In genomic region chr3:29384640-29385039, GRCh38 we compare ENCODE assay signal across 11 cellular contexts.
A peak's percentile ranks its signal among the peaks of the same experiment; 100 is the strongest.
DNase-seq lines count a peak whose midpoint lies in the region; ATAC-seq and TF ChIP-seq lines count a peak whose summit lies in the region.
"Had no signal": no experiment of that assay in that cellular context is flagged by ENCODE, and none has a peak within 500 bp of the region (broad histone marks: within the 10 kb centered on the region; RNA-seq: fewer than 3 reads in every experiment).

No MANE protein-coding gene starts in this region.

- H3K27ac Mint-ChIP-seq in MCF 10A (ENCODE audit: low read depth, unreplicated experiment), result no peak overlapping the region
- no peak overlapping the region for H3K27ac Mint-ChIP-seq in stimulated activated naive B cell treated with anti-CD40 and anti-IgM and Interleukin-4, amounts not matched to agents 10 μg/mL and 1 μg/mL and 100 μg/mL, for 72 hours
- no peak overlapping the region for H3K27ac Mint-ChIP-seq in activated CD4-positive, alpha-beta memory T cell treated with anti-CD3 and anti-CD28 coated beads, Interleukin-2, amount 10 ng/mL, durations not matched to agents 7 days and 5 days
- H3K27ac Mint-ChIP-seq: activated T-helper 2 cell treated with anti-CD3 and anti-CD28 coated beads, Interferon-gamma antibody, Interleukin-2, Interleukin-4, amounts not matched to agents 10 μg/mL and 5 μg/mL and 100 μg/mL, durations not matched to agents 14 hours and 24 hours and 36 hours had no signal

- POLR2A ChIA-PET in MCF 10A (lab: Yijun Ruan, JAX), result no interaction called here
- POLR2A ChIA-PET in activated CD4-positive, alpha-beta memory T cell treated with anti-CD3 and anti-CD28 coated beads, Interleukin-2, amount 10 ng/mL, durations not matched to agents 7 days and 5 days (lab: Charles Lee), result no interaction called here

- H2BK120ac ChIP-seq in mesenchymal stem cell (ENCODE audit: low read depth, low read length), result no peak overlapping the region

- peaks cover 8% of the 10 kb centered on the region for H3K9me3 Mint-ChIP-seq in MCF 10A (ENCODE audit: unreplicated experiment)
- no peaks in the 10 kb centered on the region for H3K9me3 Mint-ChIP-seq in stimulated activated naive B cell treated with anti-CD40 and anti-IgM and Interleukin-4, amounts not matched to agents 10 μg/mL and 1 μg/mL and 100 μg/mL, for 72 hours
- H3K9me3 Mint-ChIP-seq in activated CD4-positive, alpha-beta memory T cell treated with anti-CD3 and anti-CD28 coated beads, Interleukin-2, amount 10 ng/mL, durations not matched to agents 7 days and 5 days, result no peaks in the 10 kb centered on the region

- H2AFZ ChIP-seq in mesenchymal stem cell (ENCODE audit: low read depth, low read length), result no peak overlapping the region

- no peaks in the 10 kb centered on the region for H3K9me3 ChIP-seq in breast epithelium
- peaks cover 3% of the 10 kb centered on the region for H3K9me3 ChIP-seq in mesenchymal stem cell (ENCODE audit: control insufficient read depth, low read length)
- H3K9me3 ChIP-seq: upper lobe of left lung had no signal

- intact Hi-C loops in breast epithelium (cut with DNase I; ENCODE audit: low total_unique reads), result no loop called here
- intact Hi-C loops in MCF 10A (cut with micrococcal nuclease), result no loop called here

- H3K36me3 Mint-ChIP-seq in MCF 10A (ENCODE audit: insufficient read depth, unreplicated experiment), result peaks cover 26% of the 10 kb centered on the region
- no peaks in the 10 kb centered on the region for H3K36me3 Mint-ChIP-seq in stimulated activated naive B cell treated with anti-CD40 and anti-IgM and Interleukin-4, amounts not matched to agents 10 μg/mL and 1 μg/mL and 100 μg/mL, for 72 hours
- no peaks in the 10 kb centered on the region for H3K36me3 Mint-ChIP-seq in activated CD4-positive, alpha-beta memory T cell treated with anti-CD3 and anti-CD28 coated beads, Interleukin-2, amount 10 ng/mL, durations not matched to agents 7 days and 5 days (ENCODE audit: low read depth)

- H3K23ac ChIP-seq in mesenchymal stem cell (ENCODE audit: low read length in 2 of 2), result no peak overlapping the region

- no TSS peak for BruUV-seq in MCF 10A (replicated peaks; lab: Mats Ljungman, UMichigan)

- no peak overlapping the region for H3K14ac ChIP-seq in mesenchymal stem cell (ENCODE audit: low read length in 2 of 2)

- DNase-seq in breast epithelium (ENCODE audit: low spot score in 2 of 2) (peak in 1 of 2 donors; percentile 52), MCF 10A (ENCODE audit: unreplicated experiment) (no peak), epithelial cell of esophagus (ENCODE audit: low read depth) (peak; percentile 40), mesenchymal stem cell (peak; percentile 89), NCI-H1105 treated with DMSO at 0.1 percent for 48 hours (lab: John Stamatoyannopoulos, UW) (no peak), cerebellum (ENCODE audit: low spot score) (no peak)
- no peak for DNase-seq in stimulated activated naive B cell treated with anti-CD40 and anti-IgM and Interleukin-4, amounts not matched to agents 10 μg/mL and 1 μg/mL and 100 μg/mL, for 72 hours
- no peak for DNase-seq in activated CD4-positive, alpha-beta memory T cell treated with anti-CD3 and anti-CD28 coated beads, Interleukin-2, amount 10 ng/mL, durations not matched to agents 7 days and 5 days
- DNase-seq: stimulated activated CD4-positive, alpha-beta T cell treated with anti-CD3 and anti-CD28 coated beads, Interleukin-4, amount 100 ng/mL, for 24 hours; upper lobe of left lung had no signal

- no peak overlapping the region for H2BK12ac ChIP-seq in mesenchymal stem cell (ENCODE audit: low read length in 2 of 2)

- H3K36me3 ChIP-seq in breast epithelium, result no peaks in the 10 kb centered on the region
- H3K36me3 ChIP-seq in mesenchymal stem cell (ENCODE audit: control insufficient read depth in 1 of 2, insufficient read depth in 2 of 2, low read depth in 1 of 2, low read length in 2 of 2), result peaks cover 0 to 2% of the 10 kb centered on the region in 2 experiments
- H3K36me3 ChIP-seq: upper lobe of left lung had no signal

- H4K91ac ChIP-seq in mesenchymal stem cell (ENCODE audit: low read length), result no peak overlapping the region

- no peak for ATAC-seq in stimulated activated naive B cell treated with anti-CD40 and anti-IgM and Interleukin-4, amounts not matched to agents 10 μg/mL and 1 μg/mL and 100 μg/mL, for 72 hours (replicated peaks)

- 37% methylated on average over 2 of the region's 6 CpGs for WGBS in mesenchymal stem cell

- H3K4me3 Mint-ChIP-seq in MCF 10A (ENCODE audit: unreplicated experiment), result no peak overlapping the region
- no peak overlapping the region for H3K4me3 Mint-ChIP-seq in stimulated activated naive B cell treated with anti-CD40 and anti-IgM and Interleukin-4, amounts not matched to agents 10 μg/mL and 1 μg/mL and 100 μg/mL, for 72 hours
- H3K4me3 Mint-ChIP-seq in activated CD4-positive, alpha-beta memory T cell treated with anti-CD3 and anti-CD28 coated beads, Interleukin-2, amount 10 ng/mL, durations not matched to agents 7 days and 5 days, result no peak overlapping the region

- peak overlapping the region; percentile 80 for H3K9ac ChIP-seq in mesenchymal stem cell (ENCODE audit: low read length)

- H3K4me1 ChIP-seq in breast epithelium (no peaks in the 10 kb centered on the region), mesenchymal stem cell (ENCODE audit: control insufficient read depth, insufficient read depth, low read depth, low read length) (peaks cover 3% of the 10 kb centered on the region)

- H3K27me3 Mint-ChIP-seq in MCF 10A (ENCODE audit: insufficient read depth, unreplicated experiment), result no peaks in the 10 kb centered on the region
- H3K27me3 Mint-ChIP-seq in stimulated activated naive B cell treated with anti-CD40 and anti-IgM and Interleukin-4, amounts not matched to agents 10 μg/mL and 1 μg/mL and 100 μg/mL, for 72 hours, result no peaks in the 10 kb centered on the region
- no peaks in the 10 kb centered on the region for H3K27me3 Mint-ChIP-seq in activated CD4-positive, alpha-beta memory T cell treated with anti-CD3 and anti-CD28 coated beads, Interleukin-2, amount 10 ng/mL, durations not matched to agents 7 days and 5 days

- CTCF ChIA-PET in MCF 10A (lab: Yijun Ruan, JAX), result interaction anchor here (0.6 kb wide), 1 partner anchor 505 kb away, joined by 3 read pairs; no protein-coding TSS in a partner anchor
- CTCF ChIA-PET in activated CD4-positive, alpha-beta memory T cell treated with anti-CD3 and anti-CD28 coated beads, Interleukin-2, amount 10 ng/mL, durations not matched to agents 7 days and 5 days (lab: Charles Lee), result no interaction called here

- H3K27me3 ChIP-seq in breast epithelium (no peaks in the 10 kb centered on the region), mesenchymal stem cell (ENCODE audit: control insufficient read depth in 1 of 2, insufficient read depth in 1 of 2, low read length in 2 of 2) (no peaks in the 10 kb centered on the region)
- H3K27me3 ChIP-seq: upper lobe of left lung had no signal

- H2BK15ac ChIP-seq in mesenchymal stem cell (ENCODE audit: low read depth, poor library complexity, severe bottlenecking), result no peak overlapping the region

- no peak overlapping the region for H2BK5ac ChIP-seq in mesenchymal stem cell (ENCODE audit: low read depth, low read length, poor library complexity, severe bottlenecking)

- peak overlapping the region; percentile 59 to 78 for H3K27ac ChIP-seq in breast epithelium
- H3K27ac ChIP-seq in mesenchymal stem cell (ENCODE audit: low read length, poor library complexity, severe bottlenecking), result peak overlapping the region; percentile 92
- H3K27ac ChIP-seq: upper lobe of left lung had no signal

- H3K4ac ChIP-seq in mesenchymal stem cell (ENCODE audit: low read depth in 1 of 2, low read length in 2 of 2), result no peak overlapping the region

- peak overlapping the region; percentile 48 for H3K4me2 ChIP-seq in mesenchymal stem cell (ENCODE audit: low read length, poor library complexity, severe bottlenecking)

- no peak for TF ChIP-seq POLR2A in breast epithelium (IDR thresholded peaks at IDR 0.05)

- TF ChIP-seq CTCF in breast epithelium (IDR thresholded peaks at IDR 0.05) (no peak), MCF 10A (IDR thresholded peaks at IDR 0.05; ENCODE audit: unreplicated experiment) (no peak), epithelial cell of esophagus (IDR thresholded peaks at IDR 0.05; ENCODE audit: insufficient read depth, low read depth, low read length, missing control alignments) (no peak)

- H3K4me3 ChIP-seq in breast epithelium (no peak overlapping the region), epithelial cell of esophagus (ENCODE audit: low read length) (no peak overlapping the region), mesenchymal stem cell (ENCODE audit: insufficient read depth in 1 of 2, low read depth in 1 of 2, low read length in 2 of 2) (peak overlapping the region in 1 of 2 experiments; percentile 28)
- H3K4me3 ChIP-seq: upper lobe of left lung had no signal

- no peak overlapping the region for H4K8ac ChIP-seq in mesenchymal stem cell (ENCODE audit: low read length)

- H2AK5ac ChIP-seq in mesenchymal stem cell (ENCODE audit: low read length, severe bottlenecking), result no peak overlapping the region

- H3K79me1 ChIP-seq in mesenchymal stem cell (replicated peaks; ENCODE audit: low read length, poor library complexity, severe bottlenecking), result peaks cover 8% of the 10 kb centered on the region

- peaks cover 4% of the 10 kb centered on the region for H3K4me1 Mint-ChIP-seq in MCF 10A (ENCODE audit: insufficient read depth, unreplicated experiment)
- peaks cover 2 to 15% of the 10 kb centered on the region in 2 donors for H3K4me1 Mint-ChIP-seq in stimulated activated naive B cell treated with anti-CD40 and anti-IgM and Interleukin-4, amounts not matched to agents 10 μg/mL and 1 μg/mL and 100 μg/mL, for 72 hours
- no peaks in the 10 kb centered on the region for H3K4me1 Mint-ChIP-seq in activated CD4-positive, alpha-beta memory T cell treated with anti-CD3 and anti-CD28 coated beads, Interleukin-2, amount 10 ng/mL, durations not matched to agents 7 days and 5 days

- no peak overlapping the region for H3K18ac ChIP-seq in mesenchymal stem cell (ENCODE audit: low read depth in 1 of 2, low read length in 2 of 2)

Comparison
In these comparisons a context has a peak if more than half of its experiments do, and no peak if none do; other contexts are left out.
1. DNase-seq: peak in epithelial cell of esophagus (single experiment) and mesenchymal stem cell (single experiment); none in MCF 10A (single experiment), NCI-H1105 treated with DMSO at 0.1 percent for 48 hours (single experiment), cerebellum (single experiment), stimulated activated naive B cell treated with anti-CD40 and anti-IgM and Interleukin-4, amounts not matched to agents 10 μg/mL and 1 μg/mL and 100 μg/mL, for 72 hours (single experiment) and activated CD4-positive, alpha-beta memory T cell treated with anti-CD3 and anti-CD28 coated beads, Interleukin-2, amount 10 ng/mL, durations not matched to agents 7 days and 5 days (single experiment).